ENCODE assay signal across 19 cellular contexts in the genomic region with DNA sequence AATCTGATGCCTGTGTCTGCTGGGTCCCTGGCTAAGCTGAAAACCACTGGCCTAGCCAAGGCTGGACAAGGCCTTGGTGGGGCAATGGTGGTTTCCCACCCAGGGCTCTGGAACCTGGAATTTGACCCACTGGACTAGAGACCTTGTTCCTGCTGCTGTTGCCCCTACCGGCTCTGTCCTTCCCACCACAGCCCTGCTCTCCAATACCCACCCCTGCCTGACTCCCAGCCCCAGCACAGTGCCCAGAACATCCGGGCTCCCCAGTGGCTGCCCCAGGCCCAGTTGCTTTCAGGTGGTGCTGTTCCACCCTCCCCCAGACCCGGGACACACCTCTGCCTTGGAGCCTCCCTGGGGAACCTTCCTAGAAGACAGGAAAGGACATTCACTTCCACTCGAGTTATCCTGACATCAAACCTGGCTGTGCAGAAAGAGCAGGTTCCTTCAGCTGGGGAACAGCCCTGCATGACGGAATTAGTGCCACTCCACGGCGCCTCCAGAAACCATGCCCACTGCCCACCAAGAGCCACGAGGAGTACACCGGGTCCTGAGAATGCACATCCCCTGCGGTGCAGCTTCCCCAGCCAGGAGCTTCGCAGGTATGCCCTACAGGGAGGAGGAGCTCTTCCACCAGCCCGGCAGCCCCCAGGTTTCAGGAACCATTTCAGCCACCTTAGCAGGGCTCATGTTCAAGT.
DNase-seq lines count a peak whose midpoint lies in the region; ATAC-seq and TF ChIP-seq lines count a peak whose summit lies in the region.
"Had no signal": no experiment of that assay in that cellular context is flagged by ENCODE, and none has a peak within 500 bp of the region (broad histone marks: within the 10 kb centered on the region; RNA-seq: fewer than 3 reads in every experiment).

No MANE protein-coding gene starts in this region.

- H3K9me3 Mint-ChIP-seq in dendritic cell treated with granulocyte-macrophage colony-stimulating factor and Interleukin-4, amounts not matched to agents 40 ng/mL and 50 ng/mL, for 4 days = no peaks in the 10 kb centered on the region
- H3K9me3 Mint-ChIP-seq in activated T-cell treated with anti-CD3 and anti-CD28 coated beads, Interleukin-2, amount 50 U/mL, for 4 hours = no peaks in the 10 kb centered on the region
- H3K9me3 Mint-ChIP-seq: CD4-positive, alpha-beta T cell; CD8-positive, alpha-beta memory T cell had no signal

- H3K23ac ChIP-seq in neuronal stem cell (ENCODE audit: low read depth, low read length, poor library complexity) = no peak overlapping the region

- no peak for ATAC-seq in upper lobe of right lung
- no peak for ATAC-seq in GM18907 (IDR thresholded peaks at IDR 0.05; ENCODE audit: unreplicated experiment)
- no peak for ATAC-seq in activated T-cell treated with anti-CD3 and anti-CD28 coated beads, Interleukin-2, amount 50 U/mL, for 4 hours
- no peak for ATAC-seq in GM21786 (IDR thresholded peaks at IDR 0.05; ENCODE audit: unreplicated experiment)

- H3K27me3 ChIP-seq in neuronal stem cell (ENCODE audit: control insufficient read depth in 3 of 3, insufficient read depth in 3 of 3, low read depth in 1 of 3, low read length in 3 of 3) (peaks cover 0 to 15% (median 0%) of the 10 kb centered on the region in 3 experiments), upper lobe of right lung (no peaks in the 10 kb centered on the region)
- H3K27me3 ChIP-seq: BLaER1 had no signal

- H3K36me3 Mint-ChIP-seq in dendritic cell treated with granulocyte-macrophage colony-stimulating factor and Interleukin-4, amounts not matched to agents 40 ng/mL and 50 ng/mL, for 4 days (ENCODE audit: low read depth) = no peaks in the 10 kb centered on the region
- no peaks in the 10 kb centered on the region for H3K36me3 Mint-ChIP-seq in activated T-cell treated with anti-CD3 and anti-CD28 coated beads, Interleukin-2, amount 50 U/mL, for 4 hours (ENCODE audit: insufficient read depth)
- H3K36me3 Mint-ChIP-seq: CD8-positive, alpha-beta memory T cell had no signal

- H3K36me3 ChIP-seq in neuronal stem cell (replicated peaks in 1 of 2; ENCODE audit: control insufficient read depth in 2 of 2, insufficient read depth in 2 of 2, low read length in 2 of 2) (no peaks in the 10 kb centered on the region), upper lobe of right lung (no peaks in the 10 kb centered on the region)
- H3K36me3 ChIP-seq: BLaER1, HAP-1 had no signal

- no peak overlapping the region for H2BK15ac ChIP-seq in neuronal stem cell (ENCODE audit: low read length)

- H2AK5ac ChIP-seq in neuronal stem cell (ENCODE audit: low read depth, low read length) = no peak overlapping the region

- H2AFZ ChIP-seq in neuronal stem cell (ENCODE audit: low read length) = no peak overlapping the region

- H3K79me1 ChIP-seq in neuronal stem cell (ENCODE audit: low read depth, low read length) = no peaks in the 10 kb centered on the region

- DNase-seq in activated effector memory CD4-positive, alpha-beta T cell treated with anti-CD3 and anti-CD28 coated beads, Interleukin-2, amount 50 U/mL, for 16 hours = peak; percentile 44
- DNase-seq in activated effector memory CD4-positive, alpha-beta T cell treated with Interleukin-2 at 50 U/mL for 16 hours = no peak
- DNase-seq in neuronal stem cell (ENCODE audit: low spot score) = no peak
- DNase-seq in upper lobe of right lung = peak; percentile 54
- DNase-seq in activated T-cell treated with anti-CD3 and anti-CD28 coated beads, Interleukin-2, amount 50 U/mL, for 4 hours = no peak
- DNase-seq: CD4-positive, alpha-beta T cell; CD8-positive, alpha-beta memory T cell; DMS 273 treated with DMSO at 0.1 percent for 48 hours; DMS79; GF-D8; GOT3 had no signal

- no peak overlapping the region for H3K4me3 ChIP-seq in neuronal stem cell (ENCODE audit: low read length in 2 of 2)
- no peak overlapping the region for H3K4me3 ChIP-seq in upper lobe of right lung
- H3K4me3 ChIP-seq: BLaER1, HAP-1 had no signal

- H3K9me3 ChIP-seq in neuronal stem cell (replicated peaks in 1 of 2; ENCODE audit: control insufficient read depth in 2 of 2, insufficient read depth in 1 of 2, low read depth in 1 of 2, low read length in 2 of 2) (no peaks in the 10 kb centered on the region), upper lobe of right lung (no peaks in the 10 kb centered on the region)
- H3K9me3 ChIP-seq: HAP-1 had no signal

- peak overlapping the region; percentile 60 for H3K14ac ChIP-seq in neuronal stem cell (ENCODE audit: low read length)

- no peak overlapping the region for H3K4me2 ChIP-seq in neuronal stem cell (ENCODE audit: insufficient read depth, low read length, poor library complexity, severe bottlenecking)
- H3K4me2 ChIP-seq: BLaER1 had no signal

- H3K18ac ChIP-seq in neuronal stem cell (ENCODE audit: low read length) = no peak overlapping the region

- peaks cover 58% of the 10 kb centered on the region for H3K4me1 Mint-ChIP-seq in dendritic cell treated with granulocyte-macrophage colony-stimulating factor and Interleukin-4, amounts not matched to agents 40 ng/mL and 50 ng/mL, for 4 days (ENCODE audit: low read depth)
- no peaks in the 10 kb centered on the region for H3K4me1 Mint-ChIP-seq in activated T-cell treated with anti-CD3 and anti-CD28 coated beads, Interleukin-2, amount 50 U/mL, for 4 hours (ENCODE audit: low read depth)
- H3K4me1 Mint-ChIP-seq: B cell; CD8-positive, alpha-beta memory T cell had no signal

- H3K4me1 ChIP-seq in neuronal stem cell (ENCODE audit: control insufficient read depth in 2 of 2, insufficient read depth in 1 of 2, low read depth in 1 of 2, low read length in 2 of 2) (no peaks in the 10 kb centered on the region), upper lobe of right lung (no peaks in the 10 kb centered on the region)
- H3K4me1 ChIP-seq: HAP-1 had no signal

- intact Hi-C loops in dendritic cell treated with granulocyte-macrophage colony-stimulating factor and Interleukin-4, amounts not matched to agents 40 ng/mL and 50 ng/mL, for 4 days (cut with micrococcal nuclease) = no loop called here
- intact Hi-C loops in upper lobe of right lung (cut with DNase I) = no loop called here

- no peak overlapping the region for H3K4ac ChIP-seq in neuronal stem cell (ENCODE audit: low read length)

- H3K27me3 Mint-ChIP-seq in dendritic cell treated with granulocyte-macrophage colony-stimulating factor and Interleukin-4, amounts not matched to agents 40 ng/mL and 50 ng/mL, for 4 days = peaks cover 14% of the 10 kb centered on the region
- H3K27me3 Mint-ChIP-seq in activated T-cell treated with anti-CD3 and anti-CD28 coated beads, Interleukin-2, amount 50 U/mL, for 4 hours (ENCODE audit: low read depth) = peaks cover 14% of the 10 kb centered on the region
- H3K27me3 Mint-ChIP-seq: CD4-positive, alpha-beta T cell had no signal

- H3K27ac ChIP-seq in neuronal stem cell (replicated peaks; ENCODE audit: low read length) (no peak overlapping the region), upper lobe of right lung (no peak overlapping the region)
- H3K27ac ChIP-seq: 22Rv1, BLaER1, C4-2B had no signal

- no peak overlapping the region for H4K8ac ChIP-seq in neuronal stem cell (ENCODE audit: low read depth, low read length)

- no peak overlapping the region for H3K4me3 Mint-ChIP-seq in dendritic cell treated with granulocyte-macrophage colony-stimulating factor and Interleukin-4, amounts not matched to agents 40 ng/mL and 50 ng/mL, for 4 days
- no peak overlapping the region for H3K4me3 Mint-ChIP-seq in activated T-cell treated with anti-CD3 and anti-CD28 coated beads, Interleukin-2, amount 50 U/mL, for 4 hours
- H3K4me3 Mint-ChIP-seq: B cell; CD4-positive, alpha-beta T cell; CD8-positive, alpha-beta memory T cell had no signal

- H3K27ac Mint-ChIP-seq in dendritic cell treated with granulocyte-macrophage colony-stimulating factor and Interleukin-4, amounts not matched to agents 40 ng/mL and 50 ng/mL, for 4 days = peak overlapping the region; percentile 63
- H3K27ac Mint-ChIP-seq: B cell; CD4-positive, alpha-beta T cell; CD8-positive, alpha-beta memory T cell had no signal

- H4K91ac ChIP-seq in neuronal stem cell (ENCODE audit: low read depth, low read length, poor library complexity) = no peak overlapping the region

- H2BK5ac ChIP-seq in neuronal stem cell (ENCODE audit: low read length) = no peak overlapping the region

- no peak overlapping the region for H3K9ac ChIP-seq in neuronal stem cell (ENCODE audit: low read depth, low read length, poor library complexity)
- H3K9ac ChIP-seq: BLaER1 had no signal

- H2BK12ac ChIP-seq in neuronal stem cell (ENCODE audit: low read length) = no peak overlapping the region

- H2BK120ac ChIP-seq in neuronal stem cell (ENCODE audit: low read depth, low read length) = no peak overlapping the region

- TF ChIP-seq CTCF in upper lobe of right lung (IDR thresholded peaks at IDR 0.05) = no peak

- WGBS in neuronal stem cell (ENCODE audit: extremely low coverage in 2 of 2, insufficient read length in 2 of 2, insufficient replicate concordance in 1 of 2), 2 donors = no CpG with 5 or more reads among the region's 12 CpGs

Comparison
In these comparisons a context has a peak if more than half of its experiments do, and no peak if none do; other contexts are left out.
1. DNase-seq: peak in activated effector memory CD4-positive, alpha-beta T cell treated with anti-CD3 and anti-CD28 coated beads, Interleukin-2, amount 50 U/mL, for 16 hours (single experiment) and upper lobe of right lung (single experiment); none in activated effector memory CD4-positive, alpha-beta T cell treated with Interleukin-2 at 50 U/mL for 16 hours (single experiment), neuronal stem cell (single experiment) and activated T-cell treated with anti-CD3 and anti-CD28 coated beads, Interleukin-2, amount 50 U/mL, for 4 hours (single experiment).